ENCODE assay signal across 9 cellular contexts in genomic region chr1:198258491-198258890, GRCh38.
A peak's percentile ranks its signal among the peaks of the same experiment; 100 is the strongest.
DNase-seq lines count a peak whose midpoint lies in the region; ATAC-seq and TF ChIP-seq lines count a peak whose summit lies in the region.
"Had no signal": no experiment of that assay in that cellular context is flagged by ENCODE, and none has a peak within 500 bp of the region (broad histone marks: within the 10 kb centered on the region; RNA-seq: fewer than 3 reads in every experiment).

No MANE protein-coding gene starts in this region.

- peak; percentile 49 for ATAC-seq in GM19463 (IDR thresholded peaks at IDR 0.05; ENCODE audit: unreplicated experiment)
- ATAC-seq in HG03439 (IDR thresholded peaks at IDR 0.05; ENCODE audit: unreplicated experiment): peak; percentile 54
- no peak for ATAC-seq in effector memory CD8-positive, alpha-beta T cell (replicated peaks)

- H3K9me3 Mint-ChIP-seq in effector memory CD8-positive, alpha-beta T cell: no peaks in the 10 kb centered on the region

- no peaks in the 10 kb centered on the region for H3K36me3 Mint-ChIP-seq in effector memory CD8-positive, alpha-beta T cell (ENCODE audit: insufficient read depth)

- TF ChIP-seq CTCF in choroid plexus epithelial cell (conservative IDR thresholded peaks at IDR 0.05; ENCODE audit: low read depth, low read length): no peak

- H3K4me3 ChIP-seq in choroid plexus epithelial cell (ENCODE audit: low read depth, low read length): no peak overlapping the region

- DNase-seq in AG20443 (ENCODE audit: low spot score) (peak; percentile 53), choroid plexus epithelial cell (ENCODE audit: low read depth) (peak; percentile 78), globus pallidus (ENCODE audit: low spot score) (no peak), posterior vena cava (ENCODE audit: low spot score) (no peak), Kasumi-1 (lab: John Stamatoyannopoulos, UW) (no peak)
- DNase-seq in effector memory CD8-positive, alpha-beta T cell: no peak
- DNase-seq: NCI-H2171 treated with DMSO at 0.1 percent for 48 hours had no signal

- no peaks in the 10 kb centered on the region for H3K27me3 Mint-ChIP-seq in effector memory CD8-positive, alpha-beta T cell

- intact Hi-C loops in posterior vena cava (cut with DNase I): no loop called here

- no peak overlapping the region for H3K27ac Mint-ChIP-seq in effector memory CD8-positive, alpha-beta T cell

- H3K4me1 Mint-ChIP-seq in effector memory CD8-positive, alpha-beta T cell (ENCODE audit: low read depth in 2 of 2): peaks cover 21 to 57% of the 10 kb centered on the region in 2 donors

- H3K4me3 Mint-ChIP-seq in effector memory CD8-positive, alpha-beta T cell: no peak overlapping the region

Comparison
In these comparisons a context has a peak if more than half of its experiments do, and no peak if none do; other contexts are left out.
1. DNase-seq: peak in AG20443 (single experiment) and choroid plexus epithelial cell (single experiment); none in globus pallidus (single experiment), posterior vena cava (single experiment), effector memory CD8-positive, alpha-beta T cell (0 of 3) and Kasumi-1 (0 of 2).